In genomic region chr5:95738069-95738468, GRCh38 we compare ENCODE assay signal across 20 cellular contexts. TPM values are rescaled to one million over a fixed set of nuclear protein-coding genes. Genes with fewer than 3 reads are reported as not detected.
A peak's percentile ranks its signal among the peaks of the same experiment; 100 is the strongest.
DNase-seq lines count a peak whose midpoint lies in the region; ATAC-seq, FAIRE-seq and TF ChIP-seq lines count a peak whose summit lies in the region.
"Had no signal": no experiment of that assay in that cellular context is flagged by ENCODE, and none has a peak within 500 bp of the region (broad histone marks: within the 10 kb centered on the region; RNA-seq: fewer than 3 reads in every experiment).

No MANE protein-coding gene starts in this region.

- H3K36me3 Mint-ChIP-seq in stimulated activated naive B cell treated with anti-CD40 and anti-IgM and Interleukin-4, amounts not matched to agents 10 μg/mL and 1 μg/mL and 100 μg/mL, for 72 hours, result peaks cover 10 to 12% of the 10 kb centered on the region in 2 donors

- H3K4me2 ChIP-seq in K562 (ENCODE audit: insufficient read depth, low read length), result no peak overlapping the region

- DNase-seq in NB4 (ENCODE audit: low read depth) (peak; percentile 39), K562 (ENCODE audit: extremely low read depth in 1 of 4, low spot score in 3 of 4) (no peak), NCI-H510A (lab: John Stamatoyannopoulos, UW) (no peak), NCI-H2029 (lab: John Stamatoyannopoulos, UW) (no peak)
- DNase-seq in stimulated activated naive B cell treated with anti-CD40 and anti-IgM and Interleukin-4, amounts not matched to agents 10 μg/mL and 1 μg/mL and 100 μg/mL, for 72 hours, result no peak
- DNase-seq: activated CD8-positive, alpha-beta memory T cell treated with anti-CD3 and anti-CD28 coated beads, Interleukin-2, amount 50 U/mL, for 48 hours; activated naive CD8-positive, alpha-beta T cell treated with anti-CD3 and anti-CD28 coated beads, Interleukin-2, amount 50 U/mL, for 24 hours; Caco-2; NCI-H1092 treated with DMSO at 0.1 percent for 48 hours; NCI-H2081 treated with DMSO at 0.1 percent for 48 hours; NCI-H510A treated with DMSO at 0.1 percent for 48 hours; stimulated activated naive CD8-positive, alpha-beta T cell treated with anti-CD3 and anti-CD28 coated beads, Interleukin-15, Interleukin-2, amounts not matched to agents 100 U/mL and 50 U/mL, for 24 hours; thyroid gland had no signal

- no peak for TF ChIP-seq POLR2A in NB4 (IDR thresholded peaks at IDR 0.05; ENCODE audit: extremely low read depth, insufficient read length)
- TF ChIP-seq POLR2A in K562 (conservative IDR thresholded peaks at IDR 0.05), result peak; percentile 13

- BruUV-seq in K562 (replicated peaks; lab: Mats Ljungman, UMichigan), result no TSS peak

- peak; percentile 12; the same call in 1 of the 2 replicates for TF ChIP-seq EP300 in K562 (IDR thresholded peaks at IDR 0.05; ENCODE audit: low read length)

- no peak overlapping the region for H3K4me3 Mint-ChIP-seq in stimulated activated naive B cell treated with anti-CD40 and anti-IgM and Interleukin-4, amounts not matched to agents 10 μg/mL and 1 μg/mL and 100 μg/mL, for 72 hours
- H3K4me3 Mint-ChIP-seq: activated naive CD8-positive, alpha-beta T cell treated with anti-CD3 and anti-CD28 coated beads, Interleukin-2, amount 50 U/mL, for 24 hours had no signal

- ATAC-seq in GM19395 (IDR thresholded peaks at IDR 0.05; ENCODE audit: unreplicated experiment), result peak; percentile 44
- ATAC-seq in K562, result no peak
- peak; percentile 69 to 78 for ATAC-seq in stimulated activated naive B cell treated with anti-CD40 and anti-IgM and Interleukin-4, amounts not matched to agents 10 μg/mL and 1 μg/mL and 100 μg/mL, for 72 hours (replicated peaks)
- no peak for ATAC-seq in GM19463 (IDR thresholded peaks at IDR 0.05; ENCODE audit: unreplicated experiment)
- ATAC-seq: activated naive CD8-positive, alpha-beta T cell treated with anti-CD3 and anti-CD28 coated beads, Interleukin-2, amount 50 U/mL, for 24 hours; stimulated activated naive CD8-positive, alpha-beta T cell treated with anti-CD3 and anti-CD28 coated beads, Interleukin-15, Interleukin-2, amounts not matched to agents 100 U/mL and 50 U/mL, for 24 hours had no signal

- peaks cover 22 to 24% of the 10 kb centered on the region in 2 donors for H3K4me1 Mint-ChIP-seq in stimulated activated naive B cell treated with anti-CD40 and anti-IgM and Interleukin-4, amounts not matched to agents 10 μg/mL and 1 μg/mL and 100 μg/mL, for 72 hours

- peaks cover 8 to 31% of the 10 kb centered on the region in 2 experiments; a peak in 4 of 5 replicates for H3K4me1 ChIP-seq in K562 (replicated peaks in 1 of 2; ENCODE audit: control insufficient read depth in 2 of 2, insufficient read depth in 2 of 2, low read length in 2 of 2)

- no peaks in the 10 kb centered on the region for H3K9me1 ChIP-seq in K562 (ENCODE audit: control insufficient read depth, insufficient read depth, low read length)

- H3K27me3 Mint-ChIP-seq in stimulated activated naive B cell treated with anti-CD40 and anti-IgM and Interleukin-4, amounts not matched to agents 10 μg/mL and 1 μg/mL and 100 μg/mL, for 72 hours, result peaks cover 0 to 6% of the 10 kb centered on the region in 2 donors
- H3K27me3 Mint-ChIP-seq: brain had no signal

- intact Hi-C loops in K562 (cut with micrococcal nuclease), result no loop called here

- no peak for FAIRE-seq in K562 (lab: Jason Lieb, UNC)
- FAIRE-seq: colon, endometrium had no signal

- no peak for TF ChIP-seq RAD21 in K562 (CRISPR knock-in tag; conservative IDR thresholded peaks at IDR 0.05 in 1 of 2, IDR thresholded peaks at IDR 0.05 in 1 of 2)

- H4K20me1 ChIP-seq in K562 (replicated peaks; ENCODE audit: control insufficient read depth, insufficient read depth, low read length), result no peaks in the 10 kb centered on the region

- peaks cover 95% of the 10 kb centered on the region for H3K79me2 ChIP-seq in K562 (ENCODE audit: control insufficient read depth, insufficient read depth, low read length)

- CTCF ChIA-PET in K562 (lab: Yijun Ruan, JAX; ENCODE audit: low intra/inter-chr PET ratio), result no interaction called here

- WGBS in K562 (ENCODE audit: insufficient coverage, low coverage, missing lambda C conversion rate), result 42% methylated on average over 4 of the region's 4 CpGs

- in situ Hi-C loops in K562 (cut with MboI), result no loop called here

- no peak overlapping the region for H2AFZ ChIP-seq in K562 (ENCODE audit: low read depth, low read length)

- no peak overlapping the region for H3K27ac ChIP-seq in K562 (ENCODE audit: extremely low read depth, low read depth, low read length)
- H3K27ac ChIP-seq: prostate gland, skin epidermis, thyroid gland had no signal

- TF ChIP-seq CTCF in NB4 (IDR thresholded peaks at IDR 0.05; ENCODE audit: low read depth, low read length) (no peak), K562 (IDR thresholded peaks at IDR 0.05 in 2 of 3, conservative IDR thresholded peaks at IDR 0.05 in 1 of 3; ENCODE audit: insufficient read depth in 2 of 3, low read depth in 1 of 3, low read length in 3 of 3) (no peak)

- H3K27me3 ChIP-seq in K562 (ENCODE audit: control insufficient read depth in 2 of 2, insufficient read depth in 2 of 2, low read length in 2 of 2), result no peaks in the 10 kb centered on the region
- H3K27me3 ChIP-seq: thyroid gland had no signal

- H3K9ac ChIP-seq in K562 (ENCODE audit: insufficient read depth in 1 of 2, low read depth in 2 of 2, low read length in 2 of 2), result no peak overlapping the region

- no peaks in the 10 kb centered on the region for H3K9me3 ChIP-seq in K562 (replicated peaks; ENCODE audit: control insufficient read depth, insufficient read depth, low read depth, low read length)
- H3K9me3 ChIP-seq: Caco-2, prostate gland, thyroid gland had no signal

- H3K36me3 ChIP-seq in K562 (ENCODE audit: control insufficient read depth, insufficient read depth, low read length), result peaks cover 93% of the 10 kb centered on the region
- H3K36me3 ChIP-seq: prostate gland, thyroid gland had no signal

- H3K9me3 Mint-ChIP-seq in stimulated activated naive B cell treated with anti-CD40 and anti-IgM and Interleukin-4, amounts not matched to agents 10 μg/mL and 1 μg/mL and 100 μg/mL, for 72 hours, result peaks cover 6 to 11% of the 10 kb centered on the region in 2 donors
- H3K9me3 Mint-ChIP-seq: activated naive CD8-positive, alpha-beta T cell treated with anti-CD3 and anti-CD28 coated beads, Interleukin-2, amount 50 U/mL, for 24 hours; brain had no signal

- POLR2A ChIA-PET in K562 (lab: Yijun Ruan, JAX), result interaction anchor here (0.6 to 0.9 kb wide), 2 partner anchors 11 to 1681 kb away, joined by 3 read pairs; no protein-coding TSS in a partner anchor

- H3K4me3 ChIP-seq in NB4 (ENCODE audit: low read depth, low read length) (no peak overlapping the region), K562 (no peak overlapping the region)
- H3K4me3 ChIP-seq: prostate gland, skin epidermis, thyroid gland had no signal

- no peak overlapping the region for H3K27ac Mint-ChIP-seq in stimulated activated naive B cell treated with anti-CD40 and anti-IgM and Interleukin-4, amounts not matched to agents 10 μg/mL and 1 μg/mL and 100 μg/mL, for 72 hours
- H3K27ac Mint-ChIP-seq: activated naive CD8-positive, alpha-beta T cell treated with anti-CD3 and anti-CD28 coated beads, Interleukin-2, amount 50 U/mL, for 24 hours; brain had no signal

TF ChIP-seq in K562, 482 proteins besides CTCF, POLR2A, EP300 and RAD21 (continues in another document):
- TF ChIP-seq JUND (IDR thresholded peaks at IDR 0.05; ENCODE audit: borderline replicate concordance, low read depth, low read length) (peak; percentile 19; the same call in 1 of the 2 replicates), JUND (tag; IDR thresholded peaks at IDR 0.05; ENCODE audit: borderline replicate concordance, low read depth, low read length) (no peak), BRF1 (IDR thresholded peaks at IDR 0.05; ENCODE audit: borderline replicate concordance, extremely low read depth, insufficient read length) (no peak), SMARCE1 (IDR thresholded peaks at IDR 0.05) (no peak), DNMT1 (IDR thresholded peaks at IDR 0.05) (no peak)

RNA-seq across cellular contexts. Expression of gene RHOBTB3, which starts 6.9 kb away (rescaled TPM):
- 221 and 302 TPM in 2 replicates for total RNA-seq in K562 (2011; cell fraction: chromatin; rRNA removed; ENCODE audit: low replicate concordance)
- 117 and 137 TPM in 2 replicates for total RNA-seq in K562 (2011; cell fraction: nucleolus; rRNA removed)
- total RNA-seq in K562 (2011; cell fraction: nucleoplasm; rRNA removed), result 147 and 234 TPM in 2 replicates
- total RNA-seq in K562 (2014; rRNA removed), result 107 and 112 TPM in 2 replicates
- 142 and 164 TPM in 2 replicates for total RNA-seq in K562 (2014; rRNA removed; fragmentation: Illumina TruSeq; extraction: Trizol)
- 133 and 143 TPM in 2 replicates for total RNA-seq in K562 (2015; rRNA removed; fragmentation: Illumina TruSeq; extraction: Trizol)
- total RNA-seq in K562 (2021), result 124 and 142 TPM in 2 replicates
- polyA plus RNA-seq in K562 (2011; rRNA removed), result 128 and 166 TPM in 2 replicates
- 180 and 257 TPM in 2 replicates for polyA plus RNA-seq in K562 (2011; cell fraction: cytosol; rRNA removed)
- polyA plus RNA-seq in K562 (2011; cell fraction: nucleus; rRNA removed), result 207 and 234 TPM in 2 replicates
- polyA plus RNA-seq in K562 (2012), result 73.9 and 97.8 TPM in 2 replicates
- polyA plus RNA-seq in K562 (2014; fragmentation: Illumina TruSeq; extraction: Trizol), result 111 and 115 TPM in 2 replicates
- polyA plus RNA-seq in K562 (2014; fragmentation: Nextera tagmentation; extraction: Ambion mirVana), result 10 to 100 TPM; 39.7 to 53.0 TPM
- 78.4 and 81.2 TPM in 2 replicates for polyA plus RNA-seq in K562 (2014; rRNA removed)
- polyA minus RNA-seq in K562 (2011; rRNA and poly(A)+ RNA removed), result 373 and 438 TPM in 2 replicates
- polyA minus RNA-seq in K562 (2011; cell fraction: cytosol; rRNA and poly(A)+ RNA removed), result 200 and 263 TPM in 2 replicates
- 246 and 302 TPM in 2 replicates for polyA minus RNA-seq in K562 (2011; cell fraction: nucleus; rRNA and poly(A)+ RNA removed)

RNA-seq across cellular contexts. Expression of gene SPATA9, which starts 55.3 kb away (rescaled TPM):
- not detected in 2 replicates for total RNA-seq in K562 (2011; cell fraction: chromatin; rRNA removed; ENCODE audit: low replicate concordance)
- not detected in 2 replicates for total RNA-seq in K562 (2011; cell fraction: nucleolus; rRNA removed)
- not detected in 2 replicates for total RNA-seq in K562 (2011; cell fraction: nucleoplasm; rRNA removed)
- total RNA-seq in K562 (2014; rRNA removed), result 0.24 TPM in 1 of 2 replicates, not detected in the other
- total RNA-seq in K562 (2014; rRNA removed; fragmentation: Illumina TruSeq; extraction: Trizol), result not detected in 2 replicates
- 0.40 TPM in 1 of 2 replicates, not detected in the other for total RNA-seq in K562 (2015; rRNA removed; fragmentation: Illumina TruSeq; extraction: Trizol)
- 0.11 TPM in 1 of 2 replicates, not detected in the other for total RNA-seq in K562 (2021)
- 0.28 and 0.38 TPM in 2 replicates for polyA plus RNA-seq in K562 (2011; rRNA removed)
- 0.09 TPM in 1 of 2 replicates, not detected in the other for polyA plus RNA-seq in K562 (2011; cell fraction: cytosol; rRNA removed)
- polyA plus RNA-seq in K562 (2011; cell fraction: nucleus; rRNA removed), result 0.14 and 0.24 TPM in 2 replicates
- polyA plus RNA-seq in K562 (2012), result 1.6 and 1.8 TPM in 2 replicates
- polyA plus RNA-seq in K562 (2014; fragmentation: Illumina TruSeq; extraction: Trizol), result 0.16 TPM in 1 of 2 replicates, not detected in the other
- 1 to 10 TPM; 3.4 to 5.5 TPM for polyA plus RNA-seq in K562 (2014; fragmentation: Nextera tagmentation; extraction: Ambion mirVana)
- 0.05 and 0.16 TPM in 2 replicates for polyA plus RNA-seq in K562 (2014; rRNA removed)
- polyA minus RNA-seq in K562 (2011; rRNA and poly(A)+ RNA removed), result 0.18 TPM in 1 of 2 replicates, not detected in the other
- not detected in 2 replicates for polyA minus RNA-seq in K562 (2011; cell fraction: cytosol; rRNA and poly(A)+ RNA removed)
- polyA minus RNA-seq in K562 (2011; cell fraction: nucleus; rRNA and poly(A)+ RNA removed), result not detected in 2 replicates
- total RNA-seq: thyroid gland had no signal

Comparison
In these comparisons a context has a peak if more than half of its experiments do, and no peak if none do; other contexts are left out.
1. ATAC-seq: peak in GM19395 (single experiment) and stimulated activated naive B cell treated with anti-CD40 and anti-IgM and Interleukin-4, amounts not matched to agents 10 μg/mL and 1 μg/mL and 100 μg/mL, for 72 hours (2 of 2); none in K562 (single experiment) and GM19463 (single experiment).